In genomic region chr6:105402981-105403935, GRCh38 we compare ENCODE assay signal across 8 cellular contexts. TPM values are rescaled to one million over a fixed set of nuclear protein-coding genes. Genes with fewer than 3 reads are reported as not detected.
DNase-seq lines count a peak whose midpoint lies in the region; ATAC-seq and TF ChIP-seq lines count a peak whose summit lies in the region.

PREP (minus strand) TSS chr6:105403082; CDS start chr6:105402891, 191 bp downstream.

- peak in 1 of 2 donors; percentile 40 for TF ChIP-seq POLR2A in vagina (IDR thresholded peaks at IDR 0.05)

- H3K27me3 ChIP-seq in right cardiac atrium (ENCODE audit: control insufficient read depth, insufficient read depth) = no peaks in the 10 kb centered on the region
- no peaks in the 10 kb centered on the region for H3K27me3 ChIP-seq in rectal smooth muscle tissue (ENCODE audit: control insufficient read depth, insufficient read depth, low read length)
- H3K27me3 ChIP-seq in vagina = no peaks in the 10 kb centered on the region

- TF ChIP-seq CTCF in vagina (IDR thresholded peaks at IDR 0.05) = peak; percentile 57 to 84 (median 77)

- 1% methylated on average over 72 of the region's 78 CpGs for WGBS in right cardiac atrium

- DNase-seq in NCI-H1436 treated with DMSO at 0.1 percent for 48 hours (lab: John Stamatoyannopoulos, UW) (peak; percentile 12), anterior cingulate cortex (lab: John Stamatoyannopoulos, UW) (peak in 57 of 58 donors; percentile 25 to 87 (median 72)), right cardiac atrium (peak; percentile 91 to 96 (median 95)), vagina (ENCODE audit: extremely low spot score in 2 of 2) (no peak)

- peak; percentile 73 for ATAC-seq in GM18499 (IDR thresholded peaks at IDR 0.05; ENCODE audit: insufficient read depth, unreplicated experiment)
- peak; percentile 88 for ATAC-seq in HG02870 (IDR thresholded peaks at IDR 0.05; ENCODE audit: unreplicated experiment)
- peak; percentile 97 to 98 for ATAC-seq in right cardiac atrium

- peak within 1 kb of the TSS; percentile 34 for H3K9ac ChIP-seq in rectal smooth muscle tissue (ENCODE audit: low read length)

- H3K4me1 ChIP-seq in right cardiac atrium (ENCODE audit: control insufficient read depth, insufficient read depth, low read length) (peaks cover 11% of the 10 kb centered on the region), rectal smooth muscle tissue (ENCODE audit: control insufficient read depth, insufficient read depth, low read length) (peaks cover 3% of the 10 kb centered on the region), vagina (peaks cover 41% of the 10 kb centered on the region)

- H3K4me3 ChIP-seq in right cardiac atrium (ENCODE audit: low read length) (peak within 1 kb of the TSS; percentile 96), rectal smooth muscle tissue (ENCODE audit: low read length) (peak within 1 kb of the TSS; percentile 76), vagina (peak within 1 kb of the TSS; percentile 100)

- H3K36me3 ChIP-seq in rectal smooth muscle tissue (ENCODE audit: control insufficient read depth, insufficient read depth, low read length) (no peaks in the 10 kb centered on the region), vagina (no peaks in the 10 kb centered on the region)

- H3K27ac ChIP-seq in right cardiac atrium (ENCODE audit: low read length) = peak within 1 kb of the TSS; percentile 92
- H3K27ac ChIP-seq in rectal smooth muscle tissue (ENCODE audit: low read depth, low read length) = peak within 1 kb of the TSS; percentile 60
- H3K27ac ChIP-seq in vagina = peak within 1 kb of the TSS; percentile 91

- intact Hi-C loops in T-helper 2 cell treated with Interferon-gamma antibody and Interleukin-4, amounts not matched to agents 100 ng/mL and 5 ng/mL, for 36 hours (cut with micrococcal nuclease) = loop anchor here (1.0 to 10.0 kb wide), 5 partner anchors 86 to 922 kb away; partner anchors contain the start of gene ATG5
- intact Hi-C loops in right cardiac atrium (cut with DNase I) (loop anchor here in 1 of 4 donors (5.0 kb wide), 1 partner anchor 316 kb away; no protein-coding TSS in a partner anchor), vagina (cut with DNase I) (loop anchor here (10.0 kb wide), 1 partner anchor 308 kb away; no protein-coding TSS in a partner anchor)

- no peaks in the 10 kb centered on the region for H3K9me3 ChIP-seq in right cardiac atrium (ENCODE audit: control insufficient read depth, low read length)
- H3K9me3 ChIP-seq in vagina = no peaks in the 10 kb centered on the region

RNA-seq across cellular contexts. Expression of gene PREP, which starts in this region (rescaled TPM):
- total RNA-seq in T-helper 2 cell treated with Interferon-gamma antibody and Interleukin-4, amounts not matched to agents 100 ng/mL and 5 ng/mL, for 36 hours = 46.3 and 49.3 TPM in 2 replicates
- total RNA-seq in right cardiac atrium (10 to 100 TPM; 23.8 to 26.8 (median 26.2) TPM), vagina (19.2 TPM)
- polyA plus RNA-seq in right cardiac atrium = 19.5 TPM

Comparison
In these comparisons a context has a peak if more than half of its experiments do, and no peak if none do; other contexts are left out.
1. DNase-seq: peak in NCI-H1436 treated with DMSO at 0.1 percent for 48 hours (single experiment), anterior cingulate cortex (57 of 58) and right cardiac atrium (3 of 3); none in vagina (0 of 2).
2. Peak in every context shown above with its lines, with median percentiles within 50 percentile points of each other: ATAC-seq, H3K27ac ChIP-seq and H3K4me3 ChIP-seq.